In the genomic region with DNA sequence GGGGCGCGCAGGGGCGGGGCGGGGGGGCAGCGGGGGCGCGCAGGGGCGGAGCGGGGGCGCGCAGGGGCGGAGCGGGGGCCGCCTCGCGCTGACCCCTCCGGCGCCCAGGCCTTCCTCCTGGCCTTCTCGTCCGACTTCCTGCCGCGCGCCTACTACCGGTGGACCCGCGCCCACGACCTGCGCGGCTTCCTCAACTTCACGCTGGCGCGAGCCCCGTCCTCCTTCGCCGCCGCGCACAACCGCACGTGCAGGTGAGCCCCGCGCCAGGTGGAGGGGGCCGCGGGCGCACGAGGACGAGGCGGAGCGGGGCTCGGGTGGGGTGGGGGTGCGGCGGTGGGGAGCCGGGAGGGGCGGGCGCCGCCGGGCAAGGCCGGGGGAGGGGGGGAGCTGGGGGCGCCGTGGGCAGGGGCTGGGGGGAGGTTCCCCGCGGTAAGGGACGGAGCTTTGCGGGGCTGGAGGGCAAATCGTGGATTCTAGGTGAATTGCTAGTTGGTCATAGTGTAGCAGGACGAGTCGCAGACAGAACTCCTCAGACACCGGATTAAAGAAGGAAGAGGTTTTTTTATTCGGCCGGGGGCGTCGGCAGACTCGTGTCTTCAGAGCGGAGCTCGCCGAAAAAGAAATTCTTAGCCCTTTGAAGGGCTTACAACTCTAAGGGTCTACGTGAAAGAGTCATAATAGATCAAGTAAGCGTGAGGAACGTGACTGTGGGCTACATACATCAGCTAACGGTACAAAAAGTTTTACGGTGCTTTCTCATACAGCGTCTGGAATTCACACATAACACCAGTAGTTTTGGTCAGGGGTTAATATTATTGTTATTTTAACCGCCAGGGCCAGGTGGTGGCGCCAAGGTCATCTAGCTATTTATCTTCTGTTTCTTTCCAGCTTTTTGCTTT, we compare ENCODE assay signal across 8 cellular contexts. TPM values are rescaled to one million over a fixed set of nuclear protein-coding genes. Genes with fewer than 3 reads are reported as not detected.
DNase-seq lines count a peak whose midpoint lies in the region; ATAC-seq and TF ChIP-seq lines count a peak whose summit lies in the region.

No MANE protein-coding gene starts in this region.

- TF ChIP-seq EP300 in esophagus muscularis mucosa (IDR thresholded peaks at IDR 0.05) = no peak

- TF ChIP-seq CTCF in esophagus muscularis mucosa (IDR thresholded peaks at IDR 0.05) (peak; percentile 10 to 24 (median 17)), vagina (IDR thresholded peaks at IDR 0.05) (no peak)

- intact Hi-C loops in activated CD4-positive, alpha-beta T cell treated with anti-CD3 and anti-CD28 coated beads for 36 hours (cut with DNase I, micrococcal nuclease) = loop anchor here in 1 of 2 experiments (1.0 to 10.0 kb wide), 8 partner anchors 68 to 666 kb away; a partner anchor contains a TSS
- intact Hi-C loops in esophagus muscularis mucosa (cut with DNase I) (loop anchor here (5.0 kb wide), 1 partner anchor 71 kb away; a partner anchor contains a TSS), vagina (cut with DNase I) (loop anchor here (10.0 kb wide), 1 partner anchor 114 kb away; a partner anchor contains a TSS)
- intact Hi-C loops in naive thymus-derived CD4-positive, alpha-beta T cell (cut with micrococcal nuclease) = loop anchor here (5.0 kb wide), 5 partner anchors 66 to 656 kb away; a partner anchor contains a TSS

- H3K27ac ChIP-seq in esophagus muscularis mucosa (replicated peaks in 1 of 4) (peak overlapping the region; percentile 60 to 77 (median 74)), vagina (peak overlapping the region; percentile 81)
- H3K27ac ChIP-seq in naive thymus-derived CD4-positive, alpha-beta T cell (ENCODE audit: low read depth, low read length) = no peak overlapping the region

- H3K9me3 Mint-ChIP-seq in activated CD4-positive, alpha-beta T cell treated with anti-CD3 and anti-CD28 coated beads for 36 hours (ENCODE audit: low read depth) = no peaks in the 10 kb centered on the region
- H3K9me3 Mint-ChIP-seq in activated CD8-positive, alpha-beta memory T cell treated with anti-CD3 and anti-CD28 coated beads, Interleukin-2, amount 10 ng/mL, durations not matched to agents 7 days and 5 days (ENCODE audit: low read depth) = no peaks in the 10 kb centered on the region
- H3K9me3 Mint-ChIP-seq in naive thymus-derived CD4-positive, alpha-beta T cell = peaks cover 0 to 5% (median 0%) of the 10 kb centered on the region in 11 donors

- POLR2A ChIA-PET in activated CD4-positive, alpha-beta T cell treated with anti-CD3 and anti-CD28 coated beads for 36 hours (lab: Charles Lee) = no interaction called here
- POLR2A ChIA-PET in naive thymus-derived CD4-positive, alpha-beta T cell (lab: Charles Lee) = no interaction called here

- CTCF ChIA-PET in activated CD4-positive, alpha-beta T cell treated with anti-CD3 and anti-CD28 coated beads for 36 hours (lab: Charles Lee) = interaction anchor here (0.8 to 1.3 kb wide), 5 partner anchors 16 to 652 kb away, joined by 3 to 4 read pairs (median 3); a partner anchor contains a TSS
- CTCF ChIA-PET in activated CD8-positive, alpha-beta memory T cell treated with anti-CD3 and anti-CD28 coated beads, Interleukin-2, amount 10 ng/mL, durations not matched to agents 7 days and 5 days (lab: Charles Lee) = interaction anchor here (0.6 to 1.9 kb wide), 3 partner anchors 10 to 393 kb away, joined by 3 to 4 read pairs (median 4); no protein-coding TSS in a partner anchor
- CTCF ChIA-PET in naive thymus-derived CD4-positive, alpha-beta T cell (lab: Charles Lee) = interaction anchor here (0.5 to 1.4 kb wide), 3 partner anchors 34 to 140 kb away, joined by 3 read pairs; a partner anchor contains a TSS

- H3K27me3 ChIP-seq in esophagus muscularis mucosa = no peaks in the 10 kb centered on the region
- no peaks in the 10 kb centered on the region for H3K27me3 ChIP-seq in naive thymus-derived CD4-positive, alpha-beta T cell (ENCODE audit: control insufficient read depth in 2 of 2, insufficient read depth in 2 of 2, low read length in 2 of 2)
- H3K27me3 ChIP-seq in vagina = no peaks in the 10 kb centered on the region

- H3K4me1 Mint-ChIP-seq in activated CD4-positive, alpha-beta T cell treated with anti-CD3 and anti-CD28 coated beads for 36 hours = peaks cover 12% of the 10 kb centered on the region
- peaks cover 12% of the 10 kb centered on the region for H3K4me1 Mint-ChIP-seq in activated CD8-positive, alpha-beta memory T cell treated with anti-CD3 and anti-CD28 coated beads, Interleukin-2, amount 10 ng/mL, durations not matched to agents 7 days and 5 days
- H3K4me1 Mint-ChIP-seq in naive thymus-derived CD4-positive, alpha-beta T cell = peaks cover 9 to 15% (median 12%) of the 10 kb centered on the region in 7 donors

- TF ChIP-seq POLR2A in esophagus muscularis mucosa (IDR thresholded peaks at IDR 0.05; ENCODE audit: low read depth) (no peak), vagina (IDR thresholded peaks at IDR 0.05) (no peak)

- DNase-seq in activated CD4-positive, alpha-beta T cell treated with anti-CD3 and anti-CD28 coated beads for 36 hours = peak; percentile 68
- no peak for DNase-seq in activated CD4-positive, alpha-beta T cell treated with anti-CD3 and anti-CD28 coated beads for 1 hour
- DNase-seq in NCI-H226 (peak; percentile 22), esophagus muscularis mucosa (ENCODE audit: extremely low spot score) (no peak), vagina (ENCODE audit: extremely low spot score in 2 of 2) (no peak)
- peak; percentile 57 for DNase-seq in activated CD8-positive, alpha-beta memory T cell treated with anti-CD3 and anti-CD28 coated beads, Interleukin-2, amount 10 ng/mL, durations not matched to agents 7 days and 5 days
- peak; percentile 20 to 56 (median 38) for DNase-seq in naive thymus-derived CD4-positive, alpha-beta T cell

- peak overlapping the region; percentile 77 for H3K4me3 Mint-ChIP-seq in activated CD4-positive, alpha-beta T cell treated with anti-CD3 and anti-CD28 coated beads for 36 hours
- peak overlapping the region; percentile 77 for H3K4me3 Mint-ChIP-seq in activated CD8-positive, alpha-beta memory T cell treated with anti-CD3 and anti-CD28 coated beads, Interleukin-2, amount 10 ng/mL, durations not matched to agents 7 days and 5 days
- H3K4me3 Mint-ChIP-seq in naive thymus-derived CD4-positive, alpha-beta T cell = peak overlapping the region; percentile 74 to 91 (median 88)

- peaks cover 7 to 29% (median 17%) of the 10 kb centered on the region in 4 donors for H3K4me1 ChIP-seq in esophagus muscularis mucosa
- peaks cover 0 to 6% of the 10 kb centered on the region in 2 donors for H3K4me1 ChIP-seq in naive thymus-derived CD4-positive, alpha-beta T cell (ENCODE audit: control insufficient read depth in 2 of 2, insufficient read depth in 2 of 2, low read length in 2 of 2)
- peaks cover 11% of the 10 kb centered on the region for H3K4me1 ChIP-seq in vagina

- H3K9me3 ChIP-seq in esophagus muscularis mucosa (no peaks in the 10 kb centered on the region), vagina (no peaks in the 10 kb centered on the region)
- no peaks in the 10 kb centered on the region for H3K9me3 ChIP-seq in naive thymus-derived CD4-positive, alpha-beta T cell (ENCODE audit: control insufficient read depth in 2 of 3, low read length in 3 of 3)

- 1% methylated on average over 26 of the region's 83 CpGs for WGBS in esophagus muscularis mucosa

- H3K4me3 ChIP-seq in esophagus muscularis mucosa = peak overlapping the region; percentile 68 to 77 (median 72)
- peak overlapping the region; percentile 42 for H3K4me3 ChIP-seq in naive thymus-derived CD4-positive, alpha-beta T cell (ENCODE audit: low read length)
- peak overlapping the region; percentile 68 to 86 for H3K4me3 ChIP-seq in vagina

- peak; percentile 50 for ATAC-seq in activated CD4-positive, alpha-beta T cell treated with anti-CD3 and anti-CD28 coated beads for 36 hours
- ATAC-seq in activated CD8-positive, alpha-beta memory T cell treated with anti-CD3 and anti-CD28 coated beads, Interleukin-2, amount 10 ng/mL, durations not matched to agents 7 days and 5 days = peak; percentile 59
- ATAC-seq in naive thymus-derived CD4-positive, alpha-beta T cell = peak; percentile 57
- no peak for ATAC-seq in GM19035 (IDR thresholded peaks at IDR 0.05; ENCODE audit: unreplicated experiment)

- H3K27ac Mint-ChIP-seq in activated CD4-positive, alpha-beta T cell treated with anti-CD3 and anti-CD28 coated beads for 36 hours = peak overlapping the region; percentile 70
- no peak overlapping the region for H3K27ac Mint-ChIP-seq in activated CD8-positive, alpha-beta memory T cell treated with anti-CD3 and anti-CD28 coated beads, Interleukin-2, amount 10 ng/mL, durations not matched to agents 7 days and 5 days
- H3K27ac Mint-ChIP-seq in naive thymus-derived CD4-positive, alpha-beta T cell = peak overlapping the region; percentile 5 to 88 (median 72)

- peaks cover 2% of the 10 kb centered on the region for H3K27me3 Mint-ChIP-seq in activated CD4-positive, alpha-beta T cell treated with anti-CD3 and anti-CD28 coated beads for 36 hours
- H3K27me3 Mint-ChIP-seq in activated CD8-positive, alpha-beta memory T cell treated with anti-CD3 and anti-CD28 coated beads, Interleukin-2, amount 10 ng/mL, durations not matched to agents 7 days and 5 days = peaks cover 25% of the 10 kb centered on the region
- peaks cover 0 to 21% (median 0%) of the 10 kb centered on the region in 5 donors for H3K27me3 Mint-ChIP-seq in naive thymus-derived CD4-positive, alpha-beta T cell

- no peaks in the 10 kb centered on the region for H3K36me3 Mint-ChIP-seq in activated CD4-positive, alpha-beta T cell treated with anti-CD3 and anti-CD28 coated beads for 36 hours (ENCODE audit: low read depth)
- no peaks in the 10 kb centered on the region for H3K36me3 Mint-ChIP-seq in activated CD8-positive, alpha-beta memory T cell treated with anti-CD3 and anti-CD28 coated beads, Interleukin-2, amount 10 ng/mL, durations not matched to agents 7 days and 5 days
- peaks cover 0 to 4% (median 0%) of the 10 kb centered on the region in 5 donors for H3K36me3 Mint-ChIP-seq in naive thymus-derived CD4-positive, alpha-beta T cell

- no peaks in the 10 kb centered on the region for H3K36me3 ChIP-seq in esophagus muscularis mucosa
- no peaks in the 10 kb centered on the region for H3K36me3 ChIP-seq in naive thymus-derived CD4-positive, alpha-beta T cell (ENCODE audit: control insufficient read depth in 2 of 3, insufficient read depth in 3 of 3, low read length in 3 of 3)
- H3K36me3 ChIP-seq in vagina = no peaks in the 10 kb centered on the region

RNA-seq across cellular contexts. Expression of a gene that starts 29.9 kb away (rescaled TPM):
- 1 to 10 TPM; 2.1 to 2.4 TPM for total RNA-seq in activated CD4-positive, alpha-beta T cell treated with anti-CD3 and anti-CD28 coated beads for 36 hours
- 1 to 10 TPM in 1 of 2 experiments, under 1 TPM in 1; 0.53 to 1.1 TPM for total RNA-seq in activated CD8-positive, alpha-beta memory T cell treated with anti-CD3 and anti-CD28 coated beads, Interleukin-2, amount 10 ng/mL, durations not matched to agents 7 days and 5 days
- total RNA-seq in esophagus muscularis mucosa = 1 to 10 TPM in 1 of 4 donors, under 1 TPM in 2, not detected in 1; 0.32 to 1.3 (median 0.42) TPM
- total RNA-seq in naive thymus-derived CD4-positive, alpha-beta T cell = under 1 TPM; 0.16 to 0.94 (median 0.27) TPM
- under 1 TPM in 1 of 2 donors, not detected in 1; 0.32 TPM for polyA plus RNA-seq in naive thymus-derived CD4-positive, alpha-beta T cell
- total RNA-seq in vagina = 0.98 TPM

Comparison
In these comparisons a context has a peak if more than half of its experiments do, and no peak if none do; other contexts are left out.
1. DNase-seq: peak in activated CD4-positive, alpha-beta T cell treated with anti-CD3 and anti-CD28 coated beads for 36 hours (single experiment), NCI-H226 (single experiment), activated CD8-positive, alpha-beta memory T cell treated with anti-CD3 and anti-CD28 coated beads, Interleukin-2, amount 10 ng/mL, durations not matched to agents 7 days and 5 days (single experiment) and naive thymus-derived CD4-positive, alpha-beta T cell (9 of 9); none in activated CD4-positive, alpha-beta T cell treated with anti-CD3 and anti-CD28 coated beads for 1 hour (single experiment), esophagus muscularis mucosa (single experiment) and vagina (0 of 2).
2. CTCF ChIP-seq: peak in esophagus muscularis mucosa (3 of 3); none in vagina (0 of 3).
3. Peak in every context shown above with its lines, with median percentiles within 50 percentile points of each other: H3K4me3 Mint-ChIP-seq and H3K4me3 ChIP-seq.